8 cellular contexts compared by ENCODE assay signal in the genomic region with DNA sequence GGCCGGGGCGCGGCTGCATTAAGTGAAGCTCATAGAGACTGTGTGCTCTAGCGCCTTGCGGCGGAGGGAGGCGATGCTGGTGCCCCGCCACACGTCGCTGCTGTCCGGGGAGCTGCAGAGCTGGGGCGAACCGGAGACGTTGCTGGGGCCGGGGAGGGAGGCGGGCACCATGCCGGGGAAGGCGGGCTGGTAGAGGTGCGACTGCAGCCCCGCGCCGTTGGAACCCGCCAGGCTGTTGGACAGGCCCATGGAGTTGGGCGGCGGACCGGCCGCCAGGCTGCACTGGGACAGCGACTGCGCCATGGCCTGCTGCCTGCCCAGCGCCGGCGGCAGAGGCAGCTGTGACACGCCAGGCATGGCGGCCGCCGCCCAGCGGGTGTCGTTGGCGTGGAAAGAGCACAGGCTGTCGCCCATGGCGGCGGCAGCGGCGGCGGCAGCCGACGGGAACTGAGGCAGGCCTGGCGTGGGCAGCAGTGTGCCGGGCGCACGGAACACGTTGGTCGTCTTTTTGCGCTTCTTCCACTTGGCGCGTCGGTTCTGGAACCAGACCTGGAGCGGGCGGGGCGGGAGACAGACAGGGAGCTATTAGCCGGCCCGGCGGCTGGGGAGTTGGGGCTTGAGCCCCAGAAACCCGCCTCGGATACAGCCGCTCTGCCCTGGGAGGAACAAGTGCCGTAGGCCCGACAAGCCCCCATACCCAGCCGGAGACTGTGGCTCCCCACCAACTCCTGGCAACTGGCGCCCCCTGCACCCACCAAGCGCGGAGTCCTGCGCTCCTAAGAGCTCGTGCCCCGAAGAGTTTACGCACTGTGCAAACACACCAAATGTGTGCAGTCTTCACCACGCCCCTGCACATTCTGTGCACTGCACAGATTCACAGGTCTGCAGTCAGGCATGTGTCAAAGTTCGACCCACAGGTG. TPM values are rescaled to one million over a fixed set of nuclear protein-coding genes. Genes with fewer than 3 reads are reported as not detected.
DNase-seq lines count a peak whose midpoint lies in the region; ATAC-seq lines count a peak whose summit lies in the region.

No MANE protein-coding gene starts in this region.

- peak overlapping the region; percentile 19 for H3K27ac Mint-ChIP-seq in activated CD8-positive, alpha-beta memory T cell treated with anti-CD3 and anti-CD28 coated beads, Interleukin-2, amount 10 ng/mL, durations not matched to agents 7 days and 5 days

- H3K9me3 Mint-ChIP-seq in activated CD8-positive, alpha-beta memory T cell treated with anti-CD3 and anti-CD28 coated beads, Interleukin-2, amount 10 ng/mL, durations not matched to agents 7 days and 5 days (ENCODE audit: low read depth), result no peaks in the 10 kb centered on the region

- peak; percentile 67 for DNase-seq in COLO668 (lab: John Stamatoyannopoulos, UW; ENCODE audit: unreplicated experiment)
- DNase-seq in NCI-H2171 (lab: John Stamatoyannopoulos, UW), result peak; percentile 57
- DNase-seq in activated CD8-positive, alpha-beta memory T cell treated with anti-CD3 and anti-CD28 coated beads, Interleukin-2, amount 10 ng/mL, durations not matched to agents 7 days and 5 days, result peak; percentile 76
- DNase-seq in left cardiac atrium, result no peak
- no peak for DNase-seq in sciatic nerve (ENCODE audit: low spot score)
- DNase-seq in HPDE6-E6E7 (ENCODE audit: extremely low spot score), result no peak

- H3K27me3 Mint-ChIP-seq in activated CD8-positive, alpha-beta memory T cell treated with anti-CD3 and anti-CD28 coated beads, Interleukin-2, amount 10 ng/mL, durations not matched to agents 7 days and 5 days, result peaks cover 73% of the 10 kb centered on the region

- ATAC-seq in GM18873 (IDR thresholded peaks at IDR 0.05; ENCODE audit: low FRiP score, unreplicated experiment) (peak; percentile 72), HG03060 (IDR thresholded peaks at IDR 0.05; ENCODE audit: low read depth, unreplicated experiment) (peak; percentile 53), left cardiac atrium (peak; percentile 86 to 88), sciatic nerve (peak; percentile 62)
- peak; percentile 93 for ATAC-seq in activated CD8-positive, alpha-beta memory T cell treated with anti-CD3 and anti-CD28 coated beads, Interleukin-2, amount 10 ng/mL, durations not matched to agents 7 days and 5 days

- peaks cover 3% of the 10 kb centered on the region for H3K36me3 Mint-ChIP-seq in activated CD8-positive, alpha-beta memory T cell treated with anti-CD3 and anti-CD28 coated beads, Interleukin-2, amount 10 ng/mL, durations not matched to agents 7 days and 5 days

- intact Hi-C loops in left cardiac atrium (cut with DNase I) (no loop called here), sciatic nerve (cut with DNase I) (no loop called here)

- CTCF ChIA-PET in activated CD8-positive, alpha-beta memory T cell treated with anti-CD3 and anti-CD28 coated beads, Interleukin-2, amount 10 ng/mL, durations not matched to agents 7 days and 5 days (lab: Charles Lee), result interaction anchor here (0.7 to 1.7 kb wide), 7 partner anchors 13 to 531 kb away, joined by 3 to 7 read pairs (median 3); no protein-coding TSS in a partner anchor

- peaks cover 19% of the 10 kb centered on the region for H3K4me1 Mint-ChIP-seq in activated CD8-positive, alpha-beta memory T cell treated with anti-CD3 and anti-CD28 coated beads, Interleukin-2, amount 10 ng/mL, durations not matched to agents 7 days and 5 days

- peak overlapping the region; percentile 50 for H3K4me3 Mint-ChIP-seq in activated CD8-positive, alpha-beta memory T cell treated with anti-CD3 and anti-CD28 coated beads, Interleukin-2, amount 10 ng/mL, durations not matched to agents 7 days and 5 days

RNA-seq across cellular contexts. Expression of a gene that starts 8.0 kb away (rescaled TPM):
- total RNA-seq in activated CD8-positive, alpha-beta memory T cell treated with anti-CD3 and anti-CD28 coated beads, Interleukin-2, amount 10 ng/mL, durations not matched to agents 7 days and 5 days, result under 1 TPM in 1 of 2 experiments, not detected in 1; 0.05 TPM
- not detected for total RNA-seq in left cardiac atrium
- not detected for total RNA-seq in sciatic nerve

Comparison
In these comparisons a context has a peak if more than half of its experiments do, and no peak if none do; other contexts are left out.
1. DNase-seq: peak in COLO668 (single experiment), NCI-H2171 (single experiment) and activated CD8-positive, alpha-beta memory T cell treated with anti-CD3 and anti-CD28 coated beads, Interleukin-2, amount 10 ng/mL, durations not matched to agents 7 days and 5 days (single experiment); none in left cardiac atrium (single experiment), sciatic nerve (single experiment) and HPDE6-E6E7 (single experiment).
2. Peak in every context shown above with its lines, with median percentiles within 50 percentile points of each other: ATAC-seq.